ENCODE assay signal across 14 cellular contexts in genomic region chr5:169020102-169020501, GRCh38.
DNase-seq lines count a peak whose midpoint lies in the region; TF ChIP-seq lines count a peak whose summit lies in the region.
"Had no signal": no experiment of that assay in that cellular context is flagged by ENCODE, and none has a peak within 500 bp of the region (broad histone marks: within the 10 kb centered on the region; RNA-seq: fewer than 3 reads in every experiment).

No MANE protein-coding gene starts in this region.

- H3K27ac ChIP-seq in HEK293 (ENCODE audit: extremely low read depth, low read depth, low read length), result no peak overlapping the region
- H3K27ac ChIP-seq: skin epidermis, thyroid gland had no signal

- in situ Hi-C loops in SK-MEL-5 (cut with HindIII; ENCODE audit: low pct_unique_long_range_greater_than_20kb, low sequenced_read_pairs), result no loop called here

- H3K9me3 ChIP-seq in HEK293 (ENCODE audit: control insufficient read depth, insufficient read depth, low read depth, low read length), result no peaks in the 10 kb centered on the region
- H3K9me3 ChIP-seq: thyroid gland had no signal

- TF ChIP-seq CTCF in HEK293 (tag by site-specific recombination; IDR thresholded peaks at IDR 0.05), result no peak

- no peak overlapping the region for H3K4me3 ChIP-seq in HEK293 (ENCODE audit: low read depth, low read length)
- H3K4me3 ChIP-seq: skin epidermis, thyroid gland had no signal

- CTCF ChIA-PET in HEK293 (lab: Yijun Ruan, JAX), result no interaction called here

- no peaks in the 10 kb centered on the region for H3K36me3 ChIP-seq in HEK293 (ENCODE audit: control insufficient read depth in 2 of 2, insufficient read depth in 1 of 2, low read length in 2 of 2)
- H3K36me3 ChIP-seq: thyroid gland had no signal

- POLR2A ChIA-PET in HEK293 (lab: Yijun Ruan, JAX), result no interaction called here

- H3K4me1 ChIP-seq in HEK293 (ENCODE audit: control insufficient read depth, insufficient read depth, low read length), result no peaks in the 10 kb centered on the region

- peak; percentile 47 for DNase-seq in SK-MEL-5 (ENCODE audit: low read depth, low spot score)
- DNase-seq in fibroblast of peridontal ligament (ENCODE audit: extremely low read depth), result peak; percentile 32
- DNase-seq in renal cortical epithelial cell (ENCODE audit: low read depth), result peak; percentile 54
- DNase-seq in NOMO-1 treated with dmso at 0.1 percent for 144 hours (lab: John Stamatoyannopoulos, UW; ENCODE audit: unreplicated experiment), result no peak
- no peak for DNase-seq in activated T-cell treated with anti-CD3 and anti-CD28 coated beads, Interleukin-2, amount 50 U/mL, for 48 hours
- DNase-seq in stimulated activated CD4-positive, alpha-beta T cell treated with anti-CD3 and anti-CD28 coated beads, Interleukin-2, amount 100 ng/mL, for 24 hours, result no peak
- DNase-seq: activated CD4-positive, alpha-beta memory T cell treated with anti-CD3 and anti-CD28 coated beads, Interleukin-2, amount 10 ng/mL, durations not matched to agents 7 days and 5 days; activated gamma-delta T cell treated with Interleukin-2 at 50 U/mL for 16 hours; left cardiac atrium; NCI-H1930; T-helper 17 cell; thyroid gland had no signal

TF ChIP-seq in HEK293, 187 proteins besides CTCF, POLR2A, EP300 and RAD21:
- no peak for TF ChIP-seq ZXDB (tag by site-specific recombination; IDR thresholded peaks at IDR 0.05)
- TF ChIP-seq INSM2 (tag by site-specific recombination; IDR thresholded peaks at IDR 0.05), result no peak
- TF ChIP-seq ZNF248 (tag by site-specific recombination; IDR thresholded peaks at IDR 0.05), result no peak
- peak; percentile 65 for TF ChIP-seq GLIS1 (tag by site-specific recombination; IDR thresholded peaks at IDR 0.05)
- no peak for TF ChIP-seq ZNF354C (tag by site-specific recombination; IDR thresholded peaks at IDR 0.05; ENCODE audit: borderline replicate concordance, low read depth)
- no peak for TF ChIP-seq ZNF175 (tag by site-specific recombination; IDR thresholded peaks at IDR 0.05)
- TF ChIP-seq ZFP41 (tag by site-specific recombination; IDR thresholded peaks at IDR 0.05; ENCODE audit: borderline replicate concordance), result no peak
- TF ChIP-seq ZBTB17 (tag by site-specific recombination; IDR thresholded peaks at IDR 0.05), result 0 out of 2 replicates have a peak, but pooled peaks have one; percentile 13
- no peak for TF ChIP-seq ZNF692 (tag by site-specific recombination; IDR thresholded peaks at IDR 0.05)
- no peak for TF ChIP-seq ZNF837 (tag by site-specific recombination; IDR thresholded peaks at IDR 0.05)
- TF ChIP-seq ZNF335 (tag by site-specific recombination; conservative IDR thresholded peaks at IDR 0.05), result peak; percentile 31; the same call in 1 of the 2 replicates
- TF ChIP-seq ZNF792 (tag by site-specific recombination; IDR thresholded peaks at IDR 0.05), result no peak
- no peak for TF ChIP-seq ZNF404 (tag by site-specific recombination; IDR thresholded peaks at IDR 0.05)
- TF ChIP-seq ZNF514 (tag by site-specific recombination; IDR thresholded peaks at IDR 0.05), result no peak
- peak; percentile 61 for TF ChIP-seq ZNF518A (tag by site-specific recombination; conservative IDR thresholded peaks at IDR 0.05; ENCODE audit: low read depth)
- no peak for TF ChIP-seq ZNF555 (tag by site-specific recombination; conservative IDR thresholded peaks at IDR 0.05)
- no peak for TF ChIP-seq ATF2 (tag by site-specific recombination; IDR thresholded peaks at IDR 0.05; ENCODE audit: low read depth)

Comparison
In these comparisons a context has a peak if more than half of its experiments do, and no peak if none do; other contexts are left out.
1. DNase-seq: peak in SK-MEL-5 (single experiment), fibroblast of peridontal ligament (single experiment) and renal cortical epithelial cell (single experiment); none in NOMO-1 treated with dmso at 0.1 percent for 144 hours (single experiment), activated T-cell treated with anti-CD3 and anti-CD28 coated beads, Interleukin-2, amount 50 U/mL, for 48 hours (0 of 2) and stimulated activated CD4-positive, alpha-beta T cell treated with anti-CD3 and anti-CD28 coated beads, Interleukin-2, amount 100 ng/mL, for 24 hours (0 of 2).